In the genomic region with DNA sequence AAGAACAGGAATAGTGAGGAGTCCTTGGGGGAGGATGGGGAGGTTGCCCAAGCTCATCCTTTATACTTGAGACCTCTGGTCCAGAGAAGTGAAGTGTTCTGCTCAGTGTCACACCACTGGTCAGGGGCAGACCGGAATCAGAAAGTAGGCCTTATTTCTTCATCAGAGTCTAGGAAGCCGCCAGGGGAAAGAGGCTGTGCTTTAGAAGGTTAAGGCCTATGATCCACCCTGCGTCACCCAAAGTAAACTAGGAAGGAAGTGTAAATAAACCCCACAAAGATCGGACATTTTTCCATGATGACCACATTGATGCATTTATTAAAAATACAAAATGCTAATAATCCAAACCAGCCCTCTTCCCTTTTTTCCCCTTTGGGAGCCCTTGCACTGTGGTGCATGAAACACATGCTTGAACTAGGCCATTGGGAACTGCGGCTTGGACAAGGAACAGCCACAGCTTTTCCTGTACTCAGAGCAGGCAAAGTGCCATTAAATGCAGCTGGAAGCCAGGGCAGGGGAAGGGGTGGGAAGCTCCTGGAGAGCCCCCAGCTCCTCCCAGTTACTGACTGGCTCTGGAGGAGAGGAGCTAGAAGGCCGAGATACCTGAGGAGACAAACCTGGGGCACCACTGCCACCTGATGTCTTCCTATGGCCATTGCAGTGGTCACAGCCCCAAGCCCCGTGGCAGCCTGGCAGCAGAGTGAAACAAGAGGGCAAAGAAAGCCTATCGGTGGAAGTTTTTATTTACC, we compare ENCODE assay signal across 8 cellular contexts. TPM values are rescaled to one million over a fixed set of nuclear protein-coding genes. Genes with fewer than 3 reads are reported as not detected.
DNase-seq lines count a peak whose midpoint lies in the region; ATAC-seq and TF ChIP-seq lines count a peak whose summit lies in the region.

No MANE protein-coding gene starts in this region.

- no peak overlapping the region for H3K4me3 Mint-ChIP-seq in activated T-helper 2 cell treated with anti-CD3 and anti-CD28 coated beads, Interferon-gamma antibody, Interleukin-2, Interleukin-4, amounts not matched to agents 10 μg/mL and 5 μg/mL and 100 μg/mL, durations not matched to agents 14 hours and 24 hours and 36 hours (ENCODE audit: low read depth)

- H3K9me3 ChIP-seq in Peyer's patch, result no peaks in the 10 kb centered on the region
- H3K9me3 ChIP-seq in neuron (ENCODE audit: low read length), result no peaks in the 10 kb centered on the region
- no peaks in the 10 kb centered on the region for H3K9me3 ChIP-seq in stomach

- TF ChIP-seq CTCF in Peyer's patch (IDR thresholded peaks at IDR 0.05) (peak; percentile 28 to 91 (median 82)), foreskin fibroblast (IDR thresholded peaks at IDR 0.05; ENCODE audit: low read depth, low read length) (peak; percentile 88), stomach (IDR thresholded peaks at IDR 0.05) (peak in 5 of 7 experiments; percentile 76 to 90 (median 83))

- ATAC-seq in HG02763 (IDR thresholded peaks at IDR 0.05; ENCODE audit: unreplicated experiment), result no peak

- 23 to 31% (median 29%) methylated on average over 8 of the region's 8 CpGs for WGBS in stomach, 5 donors

- no peaks in the 10 kb centered on the region for H3K36me3 Mint-ChIP-seq in activated T-helper 2 cell treated with anti-CD3 and anti-CD28 coated beads, Interferon-gamma antibody, Interleukin-2, Interleukin-4, amounts not matched to agents 10 μg/mL and 5 μg/mL and 100 μg/mL, durations not matched to agents 14 hours and 24 hours and 36 hours (ENCODE audit: low read depth)

- DNase-seq in GM04504 (ENCODE audit: low read depth) (peak; percentile 68), Peyer's patch (peak; percentile 58 to 86 (median 79)), foreskin fibroblast (peak; percentile 69 to 91), stomach (peak; percentile 81)
- DNase-seq in Jurkat, Clone E6-1 (ENCODE audit: low read depth, low spot score), result peak; percentile 38
- peak; percentile 50 for DNase-seq in activated T-helper 2 cell treated with anti-CD3 and anti-CD28 coated beads, Interferon-gamma antibody, Interleukin-2, Interleukin-4, amounts not matched to agents 10 μg/mL and 5 μg/mL and 100 μg/mL, durations not matched to agents 14 hours and 24 hours and 36 hours (ENCODE audit: low spot score)

- no peak overlapping the region for H3K27ac Mint-ChIP-seq in activated T-helper 2 cell treated with anti-CD3 and anti-CD28 coated beads, Interferon-gamma antibody, Interleukin-2, Interleukin-4, amounts not matched to agents 10 μg/mL and 5 μg/mL and 100 μg/mL, durations not matched to agents 14 hours and 24 hours and 36 hours

- H3K4me3 ChIP-seq in Jurkat, Clone E6-1 (ENCODE audit: low read length), result no peak overlapping the region
- H3K4me3 ChIP-seq in Peyer's patch (no peak overlapping the region), foreskin fibroblast (ENCODE audit: low read depth in 1 of 2, low read length in 2 of 2) (no peak overlapping the region), neuron (ENCODE audit: low read length) (no peak overlapping the region), stomach (no peak overlapping the region)

- no peaks in the 10 kb centered on the region for H3K27me3 Mint-ChIP-seq in activated T-helper 2 cell treated with anti-CD3 and anti-CD28 coated beads, Interferon-gamma antibody, Interleukin-2, Interleukin-4, amounts not matched to agents 10 μg/mL and 5 μg/mL and 100 μg/mL, durations not matched to agents 14 hours and 24 hours and 36 hours (ENCODE audit: low read depth)

- H2AFZ ChIP-seq in neuron (ENCODE audit: low read depth, low read length), result peak overlapping the region; percentile 6

- H3K4me1 ChIP-seq in Peyer's patch (no peaks in the 10 kb centered on the region), neuron (ENCODE audit: insufficient read depth, low read length) (no peaks in the 10 kb centered on the region), stomach (peaks cover 0 to 23% (median 15%) of the 10 kb centered on the region in 4 donors)

- no peaks in the 10 kb centered on the region for H3K9me3 Mint-ChIP-seq in activated T-helper 2 cell treated with anti-CD3 and anti-CD28 coated beads, Interferon-gamma antibody, Interleukin-2, Interleukin-4, amounts not matched to agents 10 μg/mL and 5 μg/mL and 100 μg/mL, durations not matched to agents 14 hours and 24 hours and 36 hours

- intact Hi-C loops in activated T-helper 2 cell treated with anti-CD3 and anti-CD28 coated beads, Interferon-gamma antibody, Interleukin-2, Interleukin-4, amounts not matched to agents 10 μg/mL and 5 μg/mL and 100 μg/mL, durations not matched to agents 14 hours and 24 hours and 36 hours (cut with micrococcal nuclease), result loop anchor here (5.0 to 10.0 kb wide), 3 partner anchors 66 to 314 kb away; no protein-coding TSS in a partner anchor
- intact Hi-C loops in stomach (cut with DNase I; ENCODE audit: low total_unique reads), result no loop called here

- H3K27me3 ChIP-seq in Peyer's patch (no peaks in the 10 kb centered on the region), neuron (ENCODE audit: insufficient read depth, low read length) (no peaks in the 10 kb centered on the region), stomach (no peaks in the 10 kb centered on the region)

- no peak for TF ChIP-seq POLR2A in Peyer's patch (IDR thresholded peaks at IDR 0.05)
- TF ChIP-seq POLR2A in stomach (IDR thresholded peaks at IDR 0.05), result no peak

- H3K27ac ChIP-seq in Peyer's patch (peak overlapping the region in 2 of 4 donors; percentile 26 to 46), stomach (peak overlapping the region in 4 of 5 donors; percentile 49 to 69 (median 60))

- H3K36me3 ChIP-seq in Peyer's patch (no peaks in the 10 kb centered on the region), neuron (ENCODE audit: insufficient read depth, low read length) (no peaks in the 10 kb centered on the region), stomach (no peaks in the 10 kb centered on the region)

- peaks cover 2% of the 10 kb centered on the region for H3K4me1 Mint-ChIP-seq in activated T-helper 2 cell treated with anti-CD3 and anti-CD28 coated beads, Interferon-gamma antibody, Interleukin-2, Interleukin-4, amounts not matched to agents 10 μg/mL and 5 μg/mL and 100 μg/mL, durations not matched to agents 14 hours and 24 hours and 36 hours (ENCODE audit: low read depth)

- no peak for TF ChIP-seq EP300 in stomach (IDR thresholded peaks at IDR 0.05)

RNA-seq across cellular contexts. Expression of a gene that starts 37.0 kb away (rescaled TPM):
- 25.8 TPM for polyA plus RNA-seq in Jurkat, Clone E6-1 (2012; ENCODE audit: insufficient read depth, insufficient read length)
- total RNA-seq in Peyer's patch (10 to 100 TPM in 1 of 4 donors, 1 to 10 TPM in 3; 3.3 to 10.4 (median 6.3) TPM), stomach (1 to 10 TPM; 1.3 to 5.7 (median 1.8) TPM)
- total RNA-seq in activated T-helper 2 cell treated with anti-CD3 and anti-CD28 coated beads, Interferon-gamma antibody, Interleukin-2, Interleukin-4, amounts not matched to agents 10 μg/mL and 5 μg/mL and 100 μg/mL, durations not matched to agents 14 hours and 24 hours and 36 hours, result 39.1 and 40.5 TPM in 2 replicates
- polyA plus RNA-seq in stomach, result 1 to 10 TPM; 1.1 to 2.6 (median 1.2) TPM
